ENCODE assay signal across 10 cellular contexts in the genomic region with DNA sequence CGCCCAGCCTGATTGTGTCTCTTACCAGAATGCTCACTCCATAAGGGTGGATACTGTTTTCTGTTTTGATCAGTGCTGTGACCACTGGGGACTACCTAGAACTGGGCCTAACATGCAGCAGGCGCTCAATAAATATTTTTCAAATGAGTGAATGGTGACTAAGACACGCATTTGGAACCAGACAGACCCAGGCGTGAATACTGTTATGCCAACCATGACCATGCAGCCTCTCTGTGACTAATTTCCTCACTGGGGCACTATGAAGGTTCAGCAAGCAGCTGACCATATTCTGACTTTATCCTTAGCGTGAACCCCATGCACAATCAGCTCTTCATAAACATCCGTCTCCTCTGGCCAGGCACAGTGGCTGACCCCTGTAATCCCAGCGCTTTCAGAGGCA. TPM values are rescaled to one million over a fixed set of nuclear protein-coding genes. Genes with fewer than 3 reads are reported as not detected.
DNase-seq lines count a peak whose midpoint lies in the region; ATAC-seq and TF ChIP-seq lines count a peak whose summit lies in the region.
"Had no signal": no experiment of that assay in that cellular context is flagged by ENCODE, and none has a peak within 500 bp of the region (broad histone marks: within the 10 kb centered on the region; RNA-seq: fewer than 3 reads in every experiment).

No MANE protein-coding gene starts in this region.

- no peaks in the 10 kb centered on the region for H3K4me1 Mint-ChIP-seq in CD4-positive, alpha-beta T cell (ENCODE audit: low read depth)
- no peaks in the 10 kb centered on the region for H3K4me1 Mint-ChIP-seq in activated naive CD8-positive, alpha-beta T cell treated with anti-CD3 and anti-CD28 coated beads for 36 hours

- peaks cover 18% of the 10 kb centered on the region for H3K4me1 ChIP-seq in mammary epithelial cell (ENCODE audit: insufficient read depth, low read length)
- H3K4me1 ChIP-seq: parathyroid adenoma had no signal

- peak overlapping the region; percentile 65 for H3K27ac ChIP-seq in mammary epithelial cell (ENCODE audit: insufficient read depth, low read depth, low read length)
- H3K27ac ChIP-seq in CD4-positive, alpha-beta T cell (ENCODE audit: low read depth, low read length), result no peak overlapping the region
- H3K27ac ChIP-seq: parathyroid adenoma had no signal

- H4K20me1 ChIP-seq in mammary epithelial cell (ENCODE audit: insufficient read depth, low read length), result no peaks in the 10 kb centered on the region

- no peaks in the 10 kb centered on the region for H3K27me3 Mint-ChIP-seq in CD4-positive, alpha-beta T cell
- H3K27me3 Mint-ChIP-seq in activated naive CD8-positive, alpha-beta T cell treated with anti-CD3 and anti-CD28 coated beads for 36 hours, result no peaks in the 10 kb centered on the region

- H3K36me3 ChIP-seq in mammary epithelial cell (ENCODE audit: insufficient read depth, low read length) (no peaks in the 10 kb centered on the region), kidney epithelial cell (ENCODE audit: control insufficient read depth, insufficient read depth, low read length) (no peaks in the 10 kb centered on the region)

- in situ Hi-C loops in mammary epithelial cell (cut with MboI; ENCODE audit: low sequenced_read_pairs in 2 of 2), result no loop called here

- H3K79me2 ChIP-seq in mammary epithelial cell (ENCODE audit: insufficient read depth, low read length), result no peaks in the 10 kb centered on the region
- H3K79me2 ChIP-seq: parathyroid adenoma had no signal

- H3K36me3 Mint-ChIP-seq in CD4-positive, alpha-beta T cell (ENCODE audit: low read depth), result no peaks in the 10 kb centered on the region
- H3K36me3 Mint-ChIP-seq in activated naive CD8-positive, alpha-beta T cell treated with anti-CD3 and anti-CD28 coated beads for 36 hours, result no peaks in the 10 kb centered on the region

- TF ChIP-seq CTCF in mammary epithelial cell (conservative IDR thresholded peaks at IDR 0.05 in 1 of 2, IDR thresholded peaks at IDR 0.05 in 1 of 2; ENCODE audit: extremely low read depth in 1 of 2, insufficient read depth in 1 of 2, low read depth in 1 of 2, low read length in 2 of 2), result peak in 1 of 2 donors; percentile 4
- no peak for TF ChIP-seq CTCF in kidney epithelial cell (IDR thresholded peaks at IDR 0.05; ENCODE audit: insufficient read depth, low read length, poor library complexity, severe bottlenecking)
- TF ChIP-seq CTCF in CD4-positive, alpha-beta T cell (IDR thresholded peaks at IDR 0.05), result no peak

- H3K9ac ChIP-seq in mammary epithelial cell (ENCODE audit: insufficient read depth, low read length), result no peak overlapping the region
- H3K9ac ChIP-seq: parathyroid adenoma had no signal

- CTCF ChIA-PET in mammary epithelial cell (lab: Charles Lee; ENCODE audit: low non-redundant PET), result no interaction called here
- CTCF ChIA-PET in CD4-positive, alpha-beta T cell (lab: Charles Lee), result interaction anchor here (0.7 kb wide), 1 partner anchor 1998 kb away, joined by 3 read pairs; no protein-coding TSS in a partner anchor

- DNase-seq in A172 (ENCODE audit: low spot score) (peak; percentile 98), HS-27A (ENCODE audit: low read depth) (peak; percentile 88), mammary epithelial cell (peak; percentile 97), kidney epithelial cell (ENCODE audit: low read depth) (peak; percentile 94), NCI-H2227 treated with DMSO at 0.1 percent for 48 hours (lab: John Stamatoyannopoulos, UW) (no peak)
- no peak for DNase-seq in CD4-positive, alpha-beta T cell
- no peak for DNase-seq in activated naive CD8-positive, alpha-beta T cell treated with anti-CD3 and anti-CD28 coated beads for 36 hours
- DNase-seq: central memory CD4-positive, alpha-beta T cell had no signal

- H3K9me3 Mint-ChIP-seq in CD4-positive, alpha-beta T cell, result no peaks in the 10 kb centered on the region
- H3K9me3 Mint-ChIP-seq in activated naive CD8-positive, alpha-beta T cell treated with anti-CD3 and anti-CD28 coated beads for 36 hours, result no peaks in the 10 kb centered on the region

- H3K4me3 ChIP-seq in mammary epithelial cell (replicated peaks in 1 of 3; ENCODE audit: insufficient read depth in 1 of 3, low read depth in 2 of 3, low read length in 3 of 3) (no peak overlapping the region), kidney epithelial cell (ENCODE audit: low read depth, low read length) (no peak overlapping the region)

- intact Hi-C loops in mammary epithelial cell (cut with micrococcal nuclease), result loop anchor here (1.0 kb wide), 1 partner anchor 26 kb away; no protein-coding TSS in a partner anchor
- intact Hi-C loops in CD4-positive, alpha-beta T cell (cut with DNase I, micrococcal nuclease), result no loop called here

- no peak overlapping the region for H3K27ac Mint-ChIP-seq in CD4-positive, alpha-beta T cell
- H3K27ac Mint-ChIP-seq in activated naive CD8-positive, alpha-beta T cell treated with anti-CD3 and anti-CD28 coated beads for 36 hours, result no peak overlapping the region

- H3K4me3 Mint-ChIP-seq in CD4-positive, alpha-beta T cell, result no peak overlapping the region
- no peak overlapping the region for H3K4me3 Mint-ChIP-seq in activated naive CD8-positive, alpha-beta T cell treated with anti-CD3 and anti-CD28 coated beads for 36 hours

- no peaks in the 10 kb centered on the region for H3K9me3 ChIP-seq in mammary epithelial cell (replicated peaks; ENCODE audit: insufficient read depth, low read length)
- H3K9me3 ChIP-seq in CD4-positive, alpha-beta T cell (ENCODE audit: control insufficient read depth, low read length), result no peaks in the 10 kb centered on the region

- WGBS in mammary epithelial cell (ENCODE audit: low coverage, missing lambda C conversion rate), result 19% methylated on average over 7 of the region's 7 CpGs

- no peak overlapping the region for H2AFZ ChIP-seq in mammary epithelial cell (ENCODE audit: low read depth, low read length)
- H2AFZ ChIP-seq: parathyroid adenoma had no signal

- POLR2A ChIA-PET in CD4-positive, alpha-beta T cell (lab: Charles Lee), result no interaction called here

- no peak for ATAC-seq in CD4-positive, alpha-beta T cell (ENCODE audit: poor library complexity)
- ATAC-seq in GM21786 (IDR thresholded peaks at IDR 0.05; ENCODE audit: unreplicated experiment), result no peak

- BruUV-seq in mammary epithelial cell (replicated peaks; lab: Mats Ljungman, UMichigan), result no TSS peak

- no peak overlapping the region for H3K4me2 ChIP-seq in mammary epithelial cell (ENCODE audit: insufficient read depth, low read depth, low read length)

- H3K27me3 ChIP-seq in mammary epithelial cell (ENCODE audit: insufficient read depth, low read length), result no peaks in the 10 kb centered on the region
- no peaks in the 10 kb centered on the region for H3K27me3 ChIP-seq in kidney epithelial cell (ENCODE audit: control insufficient read depth, insufficient read depth, low read length)
- no peaks in the 10 kb centered on the region for H3K27me3 ChIP-seq in CD4-positive, alpha-beta T cell (ENCODE audit: control insufficient read depth, insufficient read depth, low read length)

- dilution Hi-C loops in mammary epithelial cell (cut with HindIII; ENCODE audit: low sequenced_read_pairs), result no loop called here

RNA-seq across cellular contexts. Expression of a gene that starts 13.0 kb away (rescaled TPM):
- total RNA-seq in A172 (2014; rRNA removed; shearing (Covaris generic)), result 109 and 113 TPM in 2 replicates
- 10 to 100 TPM in 1 of 2 donors, 1 to 10 TPM in 1; 2.2 to 35.4 TPM for total RNA-seq in mammary epithelial cell
- 24.8 TPM for polyA plus RNA-seq in mammary epithelial cell
- polyA minus RNA-seq in mammary epithelial cell, result 23.2 TPM
- 2.5 and 2.8 TPM in 2 replicates for total RNA-seq in kidney epithelial cell
- 1 to 10 TPM in 1 of 2 experiments, under 1 TPM in 1; 0.59 to 1.5 TPM for total RNA-seq in CD4-positive, alpha-beta T cell
- 10 to 100 TPM; 54.4 TPM for total RNA-seq in activated naive CD8-positive, alpha-beta T cell treated with anti-CD3 and anti-CD28 coated beads for 36 hours

RNA-seq across cellular contexts. Expression of a gene that starts 28.8 kb away (rescaled TPM):
- 135 and 144 TPM in 2 replicates for total RNA-seq in A172 (2014; rRNA removed; shearing (Covaris generic))
- total RNA-seq in mammary epithelial cell (10 to 100 TPM; 18.2 to 19.4 TPM), kidney epithelial cell (42.9 and 50.6 TPM in 2 replicates)
- polyA plus RNA-seq in mammary epithelial cell, result 14.7 TPM
- 34.0 TPM for polyA minus RNA-seq in mammary epithelial cell
- not detected for total RNA-seq in CD4-positive, alpha-beta T cell
- total RNA-seq in activated naive CD8-positive, alpha-beta T cell treated with anti-CD3 and anti-CD28 coated beads for 36 hours, result 1 to 10 TPM in 1 of 2 experiments, under 1 TPM in 1; 0.98 to 1.8 TPM

Comparison
In these comparisons a context has a peak if more than half of its experiments do, and no peak if none do; other contexts are left out.
1. DNase-seq: peak in A172 (single experiment), HS-27A (single experiment), mammary epithelial cell (single experiment) and kidney epithelial cell (single experiment); none in CD4-positive, alpha-beta T cell (0 of 10), activated naive CD8-positive, alpha-beta T cell treated with anti-CD3 and anti-CD28 coated beads for 36 hours (single experiment) and NCI-H2227 treated with DMSO at 0.1 percent for 48 hours (single experiment).
2. RNA of a gene that starts 28.8 kb away (total RNA-seq): 135 to 144 TPM in A172, 42.9 to 50.6 TPM in kidney epithelial cell and 18.2 to 19.4 TPM in mammary epithelial cell; 0.98 to 1.8 TPM in activated naive CD8-positive, alpha-beta T cell treated with anti-CD3 and anti-CD28 coated beads for 36 hours and not detected in CD4-positive, alpha-beta T cell; every median in the first group is over 4 times any median in the second.